Comparison of ENCODE assay signal across 11 cellular contexts in the genomic region with DNA sequence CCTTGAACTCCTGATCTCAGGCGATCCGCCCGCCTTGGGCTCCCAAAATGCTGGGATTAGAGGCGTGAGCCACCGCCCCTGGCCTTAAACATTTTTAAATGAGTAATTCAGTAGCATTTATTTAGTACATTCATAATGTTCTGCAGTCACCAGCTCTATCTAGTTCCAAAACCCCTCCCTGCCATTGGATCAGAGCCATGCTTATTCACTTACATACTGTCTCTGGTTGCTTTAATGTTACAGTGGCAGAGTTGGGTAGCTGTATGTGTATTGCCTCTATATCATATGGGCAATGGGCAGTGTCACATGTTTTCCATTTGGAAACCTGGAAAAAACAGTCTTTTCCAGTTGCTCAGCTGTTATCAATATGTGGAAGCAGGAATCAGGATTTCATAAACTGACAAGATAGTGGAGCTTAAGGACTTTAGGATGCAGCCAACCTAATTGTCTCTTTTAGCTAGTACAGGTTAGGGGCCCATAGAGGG. TPM values are rescaled to one million over a fixed set of nuclear protein-coding genes. Genes with fewer than 3 reads are reported as not detected.
DNase-seq lines count a peak whose midpoint lies in the region; ATAC-seq and TF ChIP-seq lines count a peak whose summit lies in the region.
"Had no signal": no experiment of that assay in that cellular context is flagged by ENCODE, and none has a peak within 500 bp of the region (broad histone marks: within the 10 kb centered on the region; RNA-seq: fewer than 3 reads in every experiment).

No MANE protein-coding gene starts in this region.

- DNase-seq in cardiac muscle cell (ENCODE audit: low read depth in 1 of 2, low spot score in 1 of 2) (peak in 1 of 2 donors; percentile 70), Right ventricle myocardium inferior (ENCODE audit: missing footprints) (no peak), astrocyte of the spinal cord (ENCODE audit: low read depth, low spot score) (peak; percentile 30), right cardiac atrium (peak in 1 of 3 donors; percentile 56), suprapubic skin (ENCODE audit: low spot score in 2 of 2) (no peak), NCI-H1105 treated with DMSO at 0.1 percent for 48 hours (lab: John Stamatoyannopoulos, UW) (no peak)
- DNase-seq in activated T-helper 1 cell treated with anti-CD3 and anti-CD28 coated beads, Interleukin-12 subunit alpha, Interleukin-12 subunit beta, Interleukin-2, Interleukin-4 antibody, amounts not matched to agents 30 ng/mL and 10 ng/mL and 1 ng/mL, durations not matched to agents 14 hours and 24 hours and 36 hours (ENCODE audit: low spot score): no peak
- DNase-seq: NCI-H774 had no signal

- H3K27me3 ChIP-seq in cardiac muscle cell: no peaks in the 10 kb centered on the region
- H3K27me3 ChIP-seq in right cardiac atrium (ENCODE audit: control insufficient read depth, insufficient read depth): no peaks in the 10 kb centered on the region
- no peaks in the 10 kb centered on the region for H3K27me3 ChIP-seq in suprapubic skin

- peak overlapping the region; percentile 66 for H3K27ac ChIP-seq in cardiac muscle cell
- H3K27ac ChIP-seq in right cardiac atrium (ENCODE audit: low read length): peak overlapping the region; percentile 70
- peak overlapping the region; percentile 60 for H3K27ac ChIP-seq in suprapubic skin

- TF ChIP-seq EP300 in suprapubic skin (IDR thresholded peaks at IDR 0.05): no peak

- H3K27me3 Mint-ChIP-seq in activated T-helper 1 cell treated with anti-CD3 and anti-CD28 coated beads, Interleukin-12 subunit alpha, Interleukin-12 subunit beta, Interleukin-2, Interleukin-4 antibody, amounts not matched to agents 30 ng/mL and 10 ng/mL and 1 ng/mL, durations not matched to agents 14 hours and 24 hours and 36 hours (ENCODE audit: insufficient read depth): no peaks in the 10 kb centered on the region
- H3K27me3 Mint-ChIP-seq: central memory CD8-positive, alpha-beta T cell; type B pancreatic cell had no signal

- WGBS in right cardiac atrium: 81% methylated on average over 5 of the region's 5 CpGs
- 34% methylated on average over 5 of the region's 5 CpGs for WGBS in suprapubic skin

- intact Hi-C loops in Right ventricle myocardium inferior (cut with DNase I) (no loop called here), right cardiac atrium (cut with DNase I) (loop anchor here in 1 of 4 donors (10.0 kb wide), 1 partner anchor 71 kb away; no protein-coding TSS in a partner anchor)
- intact Hi-C loops in activated T-helper 1 cell treated with anti-CD3 and anti-CD28 coated beads, Interleukin-12 subunit alpha, Interleukin-12 subunit beta, Interleukin-2, Interleukin-4 antibody, amounts not matched to agents 30 ng/mL and 10 ng/mL and 1 ng/mL, durations not matched to agents 14 hours and 24 hours and 36 hours (cut with micrococcal nuclease): no loop called here

- no peak overlapping the region for H3K4me3 Mint-ChIP-seq in activated T-helper 1 cell treated with anti-CD3 and anti-CD28 coated beads, Interleukin-12 subunit alpha, Interleukin-12 subunit beta, Interleukin-2, Interleukin-4 antibody, amounts not matched to agents 30 ng/mL and 10 ng/mL and 1 ng/mL, durations not matched to agents 14 hours and 24 hours and 36 hours
- H3K4me3 Mint-ChIP-seq: central memory CD8-positive, alpha-beta T cell; type B pancreatic cell had no signal

- TF ChIP-seq CTCF in cardiac muscle cell (IDR thresholded peaks at IDR 0.05; ENCODE audit: low read depth, low read length) (no peak), astrocyte of the spinal cord (IDR thresholded peaks at IDR 0.05; ENCODE audit: low read depth, low read length) (no peak), suprapubic skin (IDR thresholded peaks at IDR 0.05) (no peak)

- no peaks in the 10 kb centered on the region for H3K4me1 Mint-ChIP-seq in activated T-helper 1 cell treated with anti-CD3 and anti-CD28 coated beads, Interleukin-12 subunit alpha, Interleukin-12 subunit beta, Interleukin-2, Interleukin-4 antibody, amounts not matched to agents 30 ng/mL and 10 ng/mL and 1 ng/mL, durations not matched to agents 14 hours and 24 hours and 36 hours (ENCODE audit: low read depth)
- H3K4me1 Mint-ChIP-seq: central memory CD8-positive, alpha-beta T cell had no signal

- peaks cover 11% of the 10 kb centered on the region for H3K36me3 Mint-ChIP-seq in activated T-helper 1 cell treated with anti-CD3 and anti-CD28 coated beads, Interleukin-12 subunit alpha, Interleukin-12 subunit beta, Interleukin-2, Interleukin-4 antibody, amounts not matched to agents 30 ng/mL and 10 ng/mL and 1 ng/mL, durations not matched to agents 14 hours and 24 hours and 36 hours (ENCODE audit: low read depth)

- H3K36me3 ChIP-seq in cardiac muscle cell: no peaks in the 10 kb centered on the region
- peaks cover 11% of the 10 kb centered on the region for H3K36me3 ChIP-seq in suprapubic skin

- no peak for TF ChIP-seq POLR2A in suprapubic skin (IDR thresholded peaks at IDR 0.05)

- H3K9me3 ChIP-seq in cardiac muscle cell (ENCODE audit: low read depth) (no peaks in the 10 kb centered on the region), right cardiac atrium (ENCODE audit: control insufficient read depth, low read length) (no peaks in the 10 kb centered on the region), suprapubic skin (no peaks in the 10 kb centered on the region)

- H3K9me3 Mint-ChIP-seq in activated T-helper 1 cell treated with anti-CD3 and anti-CD28 coated beads, Interleukin-12 subunit alpha, Interleukin-12 subunit beta, Interleukin-2, Interleukin-4 antibody, amounts not matched to agents 30 ng/mL and 10 ng/mL and 1 ng/mL, durations not matched to agents 14 hours and 24 hours and 36 hours: no peaks in the 10 kb centered on the region
- H3K9me3 Mint-ChIP-seq: central memory CD8-positive, alpha-beta T cell; type B pancreatic cell had no signal

- H3K27ac Mint-ChIP-seq in activated T-helper 1 cell treated with anti-CD3 and anti-CD28 coated beads, Interleukin-12 subunit alpha, Interleukin-12 subunit beta, Interleukin-2, Interleukin-4 antibody, amounts not matched to agents 30 ng/mL and 10 ng/mL and 1 ng/mL, durations not matched to agents 14 hours and 24 hours and 36 hours: no peak overlapping the region
- H3K27ac Mint-ChIP-seq: type B pancreatic cell had no signal

- ATAC-seq in Right ventricle myocardium inferior (no peak), right cardiac atrium (peak in 1 of 2 donors; percentile 44), HG02678 (IDR thresholded peaks at IDR 0.05; ENCODE audit: unreplicated experiment) (no peak)

- no peak overlapping the region for H3K4me3 ChIP-seq in cardiac muscle cell
- no peak overlapping the region for H3K4me3 ChIP-seq in astrocyte of the spinal cord (ENCODE audit: low read depth, low read length)
- no peak overlapping the region for H3K4me3 ChIP-seq in right cardiac atrium (ENCODE audit: low read length)
- H3K4me3 ChIP-seq in suprapubic skin: no peak overlapping the region

- H3K4me1 ChIP-seq in cardiac muscle cell (ENCODE audit: low read depth): peaks cover 6% of the 10 kb centered on the region
- peaks cover 2% of the 10 kb centered on the region for H3K4me1 ChIP-seq in right cardiac atrium (ENCODE audit: control insufficient read depth, insufficient read depth, low read length)
- H3K4me1 ChIP-seq in suprapubic skin: peaks cover 11% of the 10 kb centered on the region

- in situ Hi-C loops in astrocyte of the spinal cord (cut with HindIII; ENCODE audit: low sequenced_read_pairs): no loop called here

RNA-seq across cellular contexts. Expression of a gene that starts 10.5 kb away (rescaled TPM):
- 113 and 147 TPM in 2 replicates for total RNA-seq in cardiac muscle cell
- 106 and 114 TPM in 2 replicates for polyA plus RNA-seq in cardiac muscle cell
- 51.2 TPM for total RNA-seq in Right ventricle myocardium inferior
- 10 to 100 TPM; 63.9 to 71.8 (median 65.3) TPM for total RNA-seq in right cardiac atrium
- polyA plus RNA-seq in right cardiac atrium: 97.9 TPM
- 10 to 100 TPM; 49.4 to 63.9 (median 57.2) TPM for total RNA-seq in suprapubic skin
- 99.1 and 102 TPM in 2 replicates for total RNA-seq in activated T-helper 1 cell treated with anti-CD3 and anti-CD28 coated beads, Interleukin-12 subunit alpha, Interleukin-12 subunit beta, Interleukin-2, Interleukin-4 antibody, amounts not matched to agents 30 ng/mL and 10 ng/mL and 1 ng/mL, durations not matched to agents 14 hours and 24 hours and 36 hours

RNA-seq across cellular contexts. Expression of a gene that starts 10.7 kb away (rescaled TPM):
- total RNA-seq in cardiac muscle cell (40.8 and 63.9 TPM in 2 replicates), Right ventricle myocardium inferior (10.7 TPM), right cardiac atrium (10 to 100 TPM; 13.9 to 22.8 (median 18.7) TPM), suprapubic skin (10 to 100 TPM; 10.7 to 15.4 (median 13.7) TPM)
- polyA plus RNA-seq in cardiac muscle cell (97.2 and 99.3 TPM in 2 replicates), right cardiac atrium (12.7 TPM)
- total RNA-seq in activated T-helper 1 cell treated with anti-CD3 and anti-CD28 coated beads, Interleukin-12 subunit alpha, Interleukin-12 subunit beta, Interleukin-2, Interleukin-4 antibody, amounts not matched to agents 30 ng/mL and 10 ng/mL and 1 ng/mL, durations not matched to agents 14 hours and 24 hours and 36 hours: 22.4 and 25.0 TPM in 2 replicates
